8 cellular contexts compared by ENCODE assay signal in genomic region chr1:178055093-178055492, GRCh38. TPM values are rescaled to one million over a fixed set of nuclear protein-coding genes. Genes with fewer than 3 reads are reported as not detected.
DNase-seq lines count a peak whose midpoint lies in the region; ATAC-seq and TF ChIP-seq lines count a peak whose summit lies in the region.

No MANE protein-coding gene starts in this region.

- H3K9ac ChIP-seq in SK-N-SH, result no peak overlapping the region

- no peaks in the 10 kb centered on the region for H3K79me2 ChIP-seq in ACC112 (ENCODE audit: control insufficient read depth, insufficient read depth, low read length, unreplicated experiment)
- H3K79me2 ChIP-seq in SK-N-SH (ENCODE audit: insufficient read depth), result no peaks in the 10 kb centered on the region

- H3K4me2 ChIP-seq in SK-N-SH, result no peak overlapping the region

- ATAC-seq in GM19395 (IDR thresholded peaks at IDR 0.05; ENCODE audit: unreplicated experiment), result no peak
- ATAC-seq in GM18868 (IDR thresholded peaks at IDR 0.05; ENCODE audit: unreplicated experiment), result no peak

- no peak overlapping the region for H3K27ac ChIP-seq in ACC112 (ENCODE audit: low read depth, low read length)
- H3K27ac ChIP-seq in SK-N-SH (ENCODE audit: low read depth in 2 of 2, low read length in 1 of 2), result no peak overlapping the region

- H3K36me3 ChIP-seq in ACC112 (ENCODE audit: insufficient read depth, low read length) (no peaks in the 10 kb centered on the region), H7 (replicated peaks; ENCODE audit: control insufficient read depth, insufficient read depth, low read length) (no peaks in the 10 kb centered on the region), SK-N-SH (replicated peaks in 1 of 2; ENCODE audit: control insufficient read depth in 1 of 2, insufficient read depth in 2 of 2, low read length in 1 of 2) (no peaks in the 10 kb centered on the region)

- no peak overlapping the region for H3K4me3 ChIP-seq in ACC112 (ENCODE audit: low read depth, low read length)
- no peak overlapping the region for H3K4me3 ChIP-seq in H7 (ENCODE audit: insufficient read depth, low read depth, low read length)
- H3K4me3 ChIP-seq in SK-N-SH (ENCODE audit: low read depth in 2 of 2, low read length in 1 of 2), result no peak overlapping the region

- H3K27me3 ChIP-seq in ACC112 (ENCODE audit: insufficient read depth, low read length) (no peaks in the 10 kb centered on the region), H7 (ENCODE audit: control insufficient read depth, insufficient read depth, low read length) (no peaks in the 10 kb centered on the region), SK-N-SH (ENCODE audit: insufficient read depth) (no peaks in the 10 kb centered on the region)

- TF ChIP-seq EP300 in SK-N-SH (IDR thresholded peaks at IDR 0.05; ENCODE audit: borderline replicate concordance in 1 of 2, low read depth in 1 of 2, low read length in 1 of 2), result no peak

- peaks cover 56% of the 10 kb centered on the region for H3K4me1 ChIP-seq in ACC112 (ENCODE audit: control insufficient read depth, insufficient read depth, low read length, unreplicated experiment)
- H3K4me1 ChIP-seq in SK-N-SH (ENCODE audit: control insufficient read depth in 1 of 2, insufficient read depth in 2 of 2, low read depth in 1 of 2, low read length in 1 of 2), result peaks cover 10 to 23% of the 10 kb centered on the region in 2 experiments; a peak in 3 of 4 replicates

- no peaks in the 10 kb centered on the region for H3K9me3 ChIP-seq in SK-N-SH

- peak; percentile 67 for TF ChIP-seq RAD21 in SK-N-SH (IDR thresholded peaks at IDR 0.05; ENCODE audit: low read length)

- H3F3A ChIP-seq in SK-N-SH (replicated peaks; ENCODE audit: insufficient read depth), result peaks cover under 1% of the 10 kb centered on the region

- peak overlapping the region; percentile 49 for H2AFZ ChIP-seq in ACC112 (ENCODE audit: low read length, unreplicated experiment)
- H2AFZ ChIP-seq in SK-N-SH (ENCODE audit: low read depth), result peak overlapping the region; percentile 56; the same call in 1 of the 2 replicates

- CTCF ChIA-PET in SK-N-SH (lab: Yijun Ruan, JAX), result interaction anchor here (0.8 kb wide), 1 partner anchor 8 kb away, joined by 3 read pairs; no protein-coding TSS in a partner anchor

- no peaks in the 10 kb centered on the region for H3K9me2 ChIP-seq in SK-N-SH

- POLR2A ChIA-PET in SK-N-SH (lab: Yijun Ruan, JAX), result no interaction called here

- H4K20me1 ChIP-seq in SK-N-SH (ENCODE audit: insufficient read depth), result no peaks in the 10 kb centered on the region

- 46% methylated on average over 4 of the region's 5 CpGs for WGBS in SK-N-SH (ENCODE audit: low lambda C conversion rate)

- peak; percentile 47 for TF ChIP-seq CTCF in SK-N-SH (IDR thresholded peaks at IDR 0.05)

- DNase-seq in H7 (peak; percentile 43), SK-N-SH (peak; percentile 52), hippocampal formation (lab: John Stamatoyannopoulos, UW) (peak; percentile 25 to 29), HuH-7 (ENCODE audit: low spot score) (no peak)
- no peak for DNase-seq in stimulated activated CD4-positive, alpha-beta T cell treated with anti-CD3 and anti-CD28 coated beads, Interleukin-1b, Interleukin-23, amount 100 ng/mL, for 48 hours

TF ChIP-seq in SK-N-SH, 30 proteins besides CTCF, POLR2A, EP300 and RAD21:
- TF ChIP-seq ELF1 (IDR thresholded peaks at IDR 0.05) (0 out of 2 replicates have a peak, but pooled peaks have one; percentile 7), SMC3 (IDR thresholded peaks at IDR 0.05; ENCODE audit: low read depth, low read length) (peak; percentile 53), FOXM1 (IDR thresholded peaks at IDR 0.05; ENCODE audit: low read depth) (no peak)

RNA-seq across cellular contexts. Expression of gene RASAL2, which starts 38.8 kb away (rescaled TPM):
- total RNA-seq in H7 (2014; rRNA removed; shearing (Covaris generic)), result 25.7 and 33.3 TPM in 2 replicates
- 6.9 and 10.0 TPM in 2 replicates for polyA plus RNA-seq in SK-N-SH (2012; rRNA removed)
- polyA plus RNA-seq in SK-N-SH (2012; cell fraction: cytosol; rRNA removed), result 3.6 and 4.9 TPM in 2 replicates
- 23.4 and 34.0 TPM in 2 replicates for polyA plus RNA-seq in SK-N-SH (2012; cell fraction: nucleus; rRNA removed)

Comparison
In these comparisons a context has a peak if more than half of its experiments do, and no peak if none do; other contexts are left out.
1. DNase-seq: peak in H7 (single experiment), SK-N-SH (single experiment) and hippocampal formation (2 of 2); none in stimulated activated CD4-positive, alpha-beta T cell treated with anti-CD3 and anti-CD28 coated beads, Interleukin-1b, Interleukin-23, amount 100 ng/mL, for 48 hours (single experiment) and HuH-7 (single experiment).